ENCODE assay signal across 9 cellular contexts in genomic region chr16:2518823-2519710, GRCh38. TPM values are rescaled to one million over a fixed set of nuclear protein-coding genes. Genes with fewer than 3 reads are reported as not detected.
DNase-seq lines count a peak whose midpoint lies in the region; ATAC-seq and TF ChIP-seq lines count a peak whose summit lies in the region.
"Had no signal": no experiment of that assay in that cellular context is flagged by ENCODE, and none has a peak within 500 bp of the region (broad histone marks: within the 10 kb centered on the region; RNA-seq: fewer than 3 reads in every experiment).

No MANE protein-coding gene starts in this region.

- no peaks in the 10 kb centered on the region for H3K36me3 ChIP-seq in hepatocyte (replicated peaks; ENCODE audit: insufficient read depth, low read depth)

- H2AFZ ChIP-seq in hepatocyte = no peak overlapping the region

- ATAC-seq in activated T-helper 17 cell treated with anti-CD3 and anti-CD28 coated beads, Interleukin-2, amount 50 U/mL, for 72 hours (replicated peaks) = no peak

- peaks cover 62% of the 10 kb centered on the region for H4K20me1 ChIP-seq in hepatocyte (ENCODE audit: insufficient read depth, poor library complexity, severe bottlenecking)

- H3K4me3 Mint-ChIP-seq in activated T-helper 17 cell treated with anti-CD3 and anti-CD28 coated beads, Interleukin-2, amount 50 U/mL, for 72 hours = peak overlapping the region; percentile 82

- no peak overlapping the region for H3K4me3 ChIP-seq in hepatocyte
- peak overlapping the region in 2 of 7 experiments; percentile 63 to 73 for H3K4me3 ChIP-seq in skin epidermis

- peak; percentile 15 for DNase-seq in D341Med (ENCODE audit: low spot score)
- DNase-seq in hepatocyte (ENCODE audit: low spot score) = no peak
- DNase-seq in NCI-H1694 (lab: John Stamatoyannopoulos, UW) = no peak
- DNase-seq in NCI-H2029 treated with DMSO at 0.1 percent for 48 hours (lab: John Stamatoyannopoulos, UW) = no peak
- DNase-seq in GOT3 (lab: John Stamatoyannopoulos, UW) = no peak
- no peak for DNase-seq in DMS153 treated with DMSO at 0.1 percent for 48 hours (lab: John Stamatoyannopoulos, UW; ENCODE audit: unreplicated experiment)

- no peak for TF ChIP-seq CTCF in hepatocyte (IDR thresholded peaks at IDR 0.05; ENCODE audit: poor library complexity)

- peaks cover 90% of the 10 kb centered on the region for H3K79me2 ChIP-seq in hepatocyte

- H3K4me1 Mint-ChIP-seq in activated T-helper 17 cell treated with anti-CD3 and anti-CD28 coated beads, Interleukin-2, amount 50 U/mL, for 72 hours = peaks cover 31% of the 10 kb centered on the region

- no peaks in the 10 kb centered on the region for H3K27me3 Mint-ChIP-seq in activated T-helper 17 cell treated with anti-CD3 and anti-CD28 coated beads, Interleukin-2, amount 50 U/mL, for 72 hours

- peak overlapping the region; percentile 98 for H3K4me2 ChIP-seq in hepatocyte

- no peaks in the 10 kb centered on the region for H3K27me3 ChIP-seq in hepatocyte

- H3K27ac ChIP-seq in hepatocyte (peak overlapping the region; percentile 59), skin epidermis (peak overlapping the region in 19 of 21 experiments; percentile 48 to 99 (median 80))

- H3K36me3 Mint-ChIP-seq in activated T-helper 17 cell treated with anti-CD3 and anti-CD28 coated beads, Interleukin-2, amount 50 U/mL, for 72 hours (ENCODE audit: low read depth) = peaks cover 67% of the 10 kb centered on the region

- peaks cover 41% of the 10 kb centered on the region for H3K4me1 ChIP-seq in hepatocyte (ENCODE audit: insufficient read depth)

- no peaks in the 10 kb centered on the region for H3K9me2 ChIP-seq in hepatocyte (replicated peaks; ENCODE audit: insufficient read depth)

- WGBS in hepatocyte (ENCODE audit: low lambda C conversion rate, missing lambda C conversion rate) = 94% methylated on average over 37 of the region's 39 CpGs

- no peaks in the 10 kb centered on the region for H3K9me3 ChIP-seq in hepatocyte (ENCODE audit: low read depth)

- H3K9me3 Mint-ChIP-seq in activated T-helper 17 cell treated with anti-CD3 and anti-CD28 coated beads, Interleukin-2, amount 50 U/mL, for 72 hours = no peaks in the 10 kb centered on the region

- peak overlapping the region; percentile 86 for H3K27ac Mint-ChIP-seq in activated T-helper 17 cell treated with anti-CD3 and anti-CD28 coated beads, Interleukin-2, amount 50 U/mL, for 72 hours

RNA-seq across cellular contexts. Expression of gene AMDHD2, which starts 1.1 kb away (rescaled TPM):
- total RNA-seq in activated T-helper 17 cell treated with anti-CD3 and anti-CD28 coated beads, Interleukin-2, amount 50 U/mL, for 72 hours = 10 to 100 TPM; 39.6 to 54.5 TPM
- total RNA-seq in hepatocyte = 43.6 and 50.3 TPM in 2 replicates
- 70.8 and 77.0 TPM in 2 replicates for polyA plus RNA-seq in hepatocyte

RNA-seq across cellular contexts. Expression of gene ATP6V0C, which starts 5.3 kb away (rescaled TPM):
- total RNA-seq in activated T-helper 17 cell treated with anti-CD3 and anti-CD28 coated beads, Interleukin-2, amount 50 U/mL, for 72 hours = 100 to 1,000 TPM in 1 of 2 donors, 10 to 100 TPM in 1; 98.5 to 128 TPM
- total RNA-seq in hepatocyte = 81.4 and 89.8 TPM in 2 replicates
- polyA plus RNA-seq in hepatocyte = 375 and 385 TPM in 2 replicates

RNA-seq across cellular contexts. Expression of gene CEMP1, which starts 12.1 kb away (rescaled TPM):
- total RNA-seq in activated T-helper 17 cell treated with anti-CD3 and anti-CD28 coated beads, Interleukin-2, amount 50 U/mL, for 72 hours = not detected
- total RNA-seq in hepatocyte = not detected in 2 replicates
- polyA plus RNA-seq in hepatocyte = 11.1 and 21.6 TPM in 2 replicates
- total RNA-seq: fibroblast of villous mesenchyme had no signal

RNA-seq across cellular contexts. Expression of gene PDPK1, which starts 18.8 kb away (rescaled TPM):
- total RNA-seq in activated T-helper 17 cell treated with anti-CD3 and anti-CD28 coated beads, Interleukin-2, amount 50 U/mL, for 72 hours = 10 to 100 TPM; 52.1 to 67.7 TPM
- total RNA-seq in hepatocyte = 29.8 and 34.5 TPM in 2 replicates
- 23.6 and 27.1 TPM in 2 replicates for polyA plus RNA-seq in hepatocyte

RNA-seq across cellular contexts. Expression of gene TBC1D24, which starts 44.1 kb away (rescaled TPM):
- total RNA-seq in activated T-helper 17 cell treated with anti-CD3 and anti-CD28 coated beads, Interleukin-2, amount 50 U/mL, for 72 hours = 10 to 100 TPM; 10.8 to 16.1 TPM
- total RNA-seq in hepatocyte = 10.4 and 13.6 TPM in 2 replicates
- 8.3 and 10.9 TPM in 2 replicates for polyA plus RNA-seq in hepatocyte
